8 cellular contexts compared by ENCODE assay signal in the genomic region with DNA sequence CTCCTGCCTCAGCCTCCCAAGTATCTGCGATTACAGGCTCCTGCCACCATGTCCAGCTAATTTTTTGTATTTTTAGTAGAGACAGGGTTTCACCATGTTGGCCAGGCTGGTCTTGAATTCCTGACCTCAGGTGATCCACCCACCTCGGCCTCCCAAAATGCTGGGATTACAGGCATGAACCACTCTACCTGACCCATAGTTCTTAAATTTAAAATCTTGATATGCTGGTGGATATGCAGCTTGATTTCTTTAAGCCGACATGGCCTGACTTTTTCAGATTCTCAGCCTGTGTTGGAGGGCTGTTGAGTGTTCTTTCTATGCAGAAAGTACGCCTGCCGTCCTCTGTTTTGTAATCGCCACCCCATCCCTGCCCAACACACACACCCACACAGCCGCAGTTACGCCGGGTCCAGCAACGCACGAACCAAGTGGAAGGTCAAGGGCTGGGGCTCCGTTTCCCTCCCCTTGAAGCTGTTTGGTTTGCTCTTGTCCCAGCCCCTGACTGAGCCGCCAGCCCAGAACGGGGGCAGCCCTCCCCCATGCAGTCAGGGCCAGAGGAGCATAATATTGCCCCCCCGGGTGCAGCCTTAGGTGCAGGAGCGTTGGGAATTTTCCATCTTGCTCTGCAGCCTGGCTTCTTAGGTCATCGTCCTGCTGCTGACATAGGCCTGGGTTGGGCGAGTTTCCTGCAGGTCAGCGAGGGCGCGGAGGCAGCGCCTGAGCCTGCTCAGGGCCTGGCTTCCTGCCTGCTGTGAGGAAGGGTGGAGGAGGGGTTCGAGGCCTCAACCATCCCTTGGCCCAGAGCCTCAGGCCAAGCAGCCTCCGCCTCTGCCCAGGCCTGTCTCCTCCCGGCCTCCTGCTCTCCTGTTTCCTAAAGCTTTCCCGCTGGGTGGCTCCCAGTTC.
A peak's percentile ranks its signal among the peaks of the same experiment; 100 is the strongest.
DNase-seq lines count a peak whose midpoint lies in the region; ATAC-seq lines count a peak whose summit lies in the region.

No MANE protein-coding gene starts in this region.

- no peak for ATAC-seq in GM18519 (IDR thresholded peaks at IDR 0.05; ENCODE audit: low FRiP score, unreplicated experiment)

- DNase-seq in Kasumi-1 (lab: John Stamatoyannopoulos, UW) (peak; percentile 21 to 25), brain pericyte (ENCODE audit: low read depth, low spot score) (peak; percentile 79), iPS-NIHi11 (ENCODE audit: low spot score) (peak; percentile 73), skeletal muscle cell (ENCODE audit: low read depth) (peak; percentile 76), NAMALWA (ENCODE audit: low spot score) (no peak), GF-D8 (lab: John Stamatoyannopoulos, UW) (no peak)
- DNase-seq in stimulated activated CD4-positive, alpha-beta T cell treated with anti-CD3 and anti-CD28 coated beads, Interleukin-1b, Interleukin-23, amount 100 ng/mL, for 48 hours: no peak

- no peak overlapping the region for H3K4me3 ChIP-seq in skeletal muscle cell (ENCODE audit: low read depth, low read length)

Comparison
In these comparisons a context has a peak if more than half of its experiments do, and no peak if none do; other contexts are left out.
1. DNase-seq: peak in Kasumi-1 (2 of 2), brain pericyte (single experiment), iPS-NIHi11 (single experiment) and skeletal muscle cell (single experiment); none in stimulated activated CD4-positive, alpha-beta T cell treated with anti-CD3 and anti-CD28 coated beads, Interleukin-1b, Interleukin-23, amount 100 ng/mL, for 48 hours (single experiment), NAMALWA (single experiment) and GF-D8 (single experiment).